In the genomic region with DNA sequence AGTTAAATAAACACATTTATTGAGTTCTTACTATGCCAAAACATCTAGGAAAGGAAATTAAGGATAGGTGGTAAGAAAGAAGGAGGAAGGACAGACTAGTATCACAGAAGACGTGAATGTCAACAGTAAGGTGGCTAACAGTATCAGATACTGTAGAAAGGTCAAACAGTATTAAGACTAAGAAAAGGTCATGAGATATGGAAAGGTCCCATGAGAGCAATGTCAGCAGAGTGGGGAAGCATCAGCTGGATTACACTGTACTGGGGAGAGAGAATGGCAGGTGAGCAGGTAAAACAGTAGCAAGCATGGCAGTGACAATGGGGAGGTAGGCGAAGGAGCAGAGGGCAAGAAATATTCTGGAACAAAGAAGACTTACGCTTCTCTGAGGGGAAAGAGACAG, we compare ENCODE assay signal across 33 cellular contexts. TPM values are rescaled to one million over a fixed set of nuclear protein-coding genes. Genes with fewer than 3 reads are reported as not detected.
"Had no signal": no experiment of that assay in that cellular context is flagged by ENCODE, and none has a peak within 500 bp of the region (broad histone marks: within the 10 kb centered on the region; RNA-seq: fewer than 3 reads in every experiment).

No MANE protein-coding gene starts in this region.

- ATAC-seq: foreskin keratinocyte; gastroesophageal sphincter; heart left ventricle; left lobe of liver; mucosa of descending colon; natural killer cell treated with Interleukin-12 subunit alpha and Interleukin-12 subunit beta and Interleukin-15 and Interleukin-18, amount 100 ng/mL, for 72 hours; sciatic nerve had no signal

- H3K4me2 ChIP-seq: hepatocyte, smooth muscle cell had no signal

- H3K27me3 ChIP-seq: esophagus muscularis mucosa, foreskin keratinocyte, gastroesophageal sphincter, heart left ventricle, hepatocyte, right atrium auricular region, tibial nerve, upper lobe of left lung had no signal

- H3K4me1 ChIP-seq: foreskin keratinocyte, parathyroid adenoma had no signal

- H3K4me3 Mint-ChIP-seq: mesothelial cell of epicardium; naive B cell; natural killer cell treated with Interleukin-12 subunit alpha and Interleukin-12 subunit beta and Interleukin-15 and Interleukin-18, amount 100 ng/mL, for 72 hours; neural crest cell had no signal

- DNase-seq: dermis blood vessel endothelial cell; effector memory CD4-positive, alpha-beta T cell; foreskin keratinocyte; heart left ventricle; kidney; mesenchymal stem cell; mucosa of descending colon; naive B cell; stimulated activated CD4-positive, alpha-beta T cell treated with anti-CD3 and anti-CD28 coated beads, Interleukin-12 subunit alpha, Interleukin-12 subunit beta, amount 100 ng/mL, for 4 hours; stimulated activated CD4-positive, alpha-beta T cell treated with anti-CD3 and anti-CD28 coated beads, Interleukin-1b, Interleukin-23, amount 100 ng/mL, for 48 hours; stimulated activated CD4-positive, alpha-beta T cell treated with anti-CD3 and anti-CD28 coated beads, Interleukin-4, amount 100 ng/mL, for 1 hour; stimulated activated CD8-positive, alpha-beta memory T cell treated with anti-CD3 and anti-CD28 coated beads, Interleukin-4, amount 100 ng/mL, for 48 hours; stimulated activated naive CD4-positive, alpha-beta T cell treated with Interleukin-2 at 50 U/mL for 16 hours; upper lobe of left lung had no signal

- H3K9me3 Mint-ChIP-seq: mesothelial cell of epicardium; naive B cell; natural killer cell treated with Interleukin-12 subunit alpha and Interleukin-12 subunit beta and Interleukin-15 and Interleukin-18, amount 100 ng/mL, for 72 hours; neural crest cell had no signal

- H3K27ac Mint-ChIP-seq: mesothelial cell of epicardium; natural killer cell treated with Interleukin-12 subunit alpha and Interleukin-12 subunit beta and Interleukin-15 and Interleukin-18, amount 100 ng/mL, for 72 hours; progenitor cell of endocrine pancreas had no signal

- H3K27ac ChIP-seq: coronary artery, esophagus muscularis mucosa, foreskin keratinocyte, gastroesophageal sphincter, heart left ventricle, hepatocyte, parathyroid adenoma, right atrium auricular region, thoracic aorta, tibial nerve, upper lobe of left lung had no signal

- H2AFZ ChIP-seq: hepatocyte, parathyroid adenoma had no signal

- H3K27me3 Mint-ChIP-seq: naive B cell; natural killer cell treated with Interleukin-12 subunit alpha and Interleukin-12 subunit beta and Interleukin-15 and Interleukin-18, amount 100 ng/mL, for 72 hours; progenitor cell of endocrine pancreas had no signal

- H3K4me1 Mint-ChIP-seq: mesothelial cell of epicardium had no signal

- H3K4me3 ChIP-seq: coronary artery, esophagus muscularis mucosa, gastroesophageal sphincter, heart left ventricle, hepatocyte, lung, mucosa of descending colon, right atrium auricular region, smooth muscle cell, thoracic aorta, tibial nerve, upper lobe of left lung had no signal

- H3K9me3 ChIP-seq: esophagus muscularis mucosa, gastroesophageal sphincter, heart left ventricle, mucosa of descending colon, right atrium auricular region, thoracic aorta, tibial nerve, upper lobe of left lung had no signal

- H3K9ac ChIP-seq: parathyroid adenoma had no signal

RNA-seq across cellular contexts. Expression of a gene that starts 30.2 kb away (rescaled TPM):
- total RNA-seq: epithelial cell of proximal tubule, gastroesophageal sphincter, smooth muscle cell had no signal
- polyA plus RNA-seq: fibroblast of lung, foreskin keratinocyte, heart left ventricle, liver, smooth muscle cell had no signal
